18 cellular contexts compared by ENCODE assay signal in the genomic region with DNA sequence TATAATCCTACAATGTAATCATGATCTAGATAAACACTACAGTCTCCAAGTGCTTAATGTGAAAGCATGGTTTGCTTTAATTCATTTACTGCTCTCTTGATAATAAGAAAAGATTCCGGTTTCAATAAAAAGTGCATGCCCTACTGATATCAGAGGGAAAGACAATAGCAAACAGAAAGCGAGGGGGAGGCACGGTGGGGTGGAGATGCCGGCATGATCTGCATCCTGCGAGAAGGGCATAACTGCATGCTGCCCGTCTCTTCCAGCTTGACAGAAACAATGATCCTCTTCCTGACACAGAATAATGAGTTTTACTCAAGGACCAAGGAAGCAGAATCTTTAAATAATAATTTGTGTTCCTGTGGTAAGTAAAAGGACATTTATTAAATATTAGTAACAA. TPM values are rescaled to one million over a fixed set of nuclear protein-coding genes. Genes with fewer than 3 reads are reported as not detected.
A peak's percentile ranks its signal among the peaks of the same experiment; 100 is the strongest.
DNase-seq lines count a peak whose midpoint lies in the region; ATAC-seq and TF ChIP-seq lines count a peak whose summit lies in the region.
"Had no signal": no experiment of that assay in that cellular context is flagged by ENCODE, and none has a peak within 500 bp of the region (broad histone marks: within the 10 kb centered on the region; RNA-seq: fewer than 3 reads in every experiment).

No MANE protein-coding gene starts in this region.

- ATAC-seq in HG03159 (IDR thresholded peaks at IDR 0.05; ENCODE audit: unreplicated experiment) = no peak
- ATAC-seq: GM12878, T-helper 17 cell had no signal

- intact Hi-C loops in A673 (cut with micrococcal nuclease; ENCODE audit: unreplicated experiment) = loop anchor here (5.0 to 10.0 kb wide), 2 partner anchors 471 to 637 kb away; no protein-coding TSS in a partner anchor

- CTCF ChIA-PET in A673 (lab: Charles Lee) = no interaction called here

- DNase-seq in A673 (ENCODE audit: low spot score) = peak; percentile 46
- peak; percentile 35 for DNase-seq in BE2C
- no peak for DNase-seq in SK-N-MC (ENCODE audit: low read depth, low spot score)
- peak; percentile 31 for DNase-seq in globus pallidus (ENCODE audit: low spot score)
- DNase-seq in DMS114 treated with DMSO at 0.1 percent for 48 hours (lab: John Stamatoyannopoulos, UW; ENCODE audit: unreplicated experiment) = no peak
- no peak for DNase-seq in HPDE6-E6E7 (ENCODE audit: extremely low spot score)
- DNase-seq: ACHN, GF-D8, MV-4-11, NCI-H1417 treated with DMSO at 0.1 percent for 48 hours, NCI-H187 treated with DMSO at 0.1 percent for 48 hours, NCI-H510A treated with DMSO at 0.1 percent for 48 hours, NCI-H774, PC-9, T-helper 17 cell had no signal

- no peak for TF ChIP-seq CTCF in A673 (conservative IDR thresholded peaks at IDR 0.05; ENCODE audit: low read depth, low read length)
- TF ChIP-seq CTCF in BE2C (IDR thresholded peaks at IDR 0.05; ENCODE audit: low read depth, low read length) = no peak

- POLR2A ChIA-PET in A673 (lab: Charles Lee; ENCODE audit: low non-redundant PET) = no interaction called here

- no peaks in the 10 kb centered on the region for H3K27me3 ChIP-seq in A673 (replicated peaks; ENCODE audit: insufficient read depth, low read depth, low read length, poor library complexity)
- no peaks in the 10 kb centered on the region for H3K27me3 ChIP-seq in BE2C

- H3K27ac ChIP-seq in A673 (ENCODE audit: low read depth, low read length, poor library complexity, severe bottlenecking) (no peak overlapping the region), SK-N-MC (no peak overlapping the region)
- H3K27ac ChIP-seq: KMS-11, PC-9 had no signal

- no peaks in the 10 kb centered on the region for H3K4me1 ChIP-seq in A673 (ENCODE audit: insufficient read depth, low read length, poor library complexity, severe bottlenecking)
- peaks cover 11% of the 10 kb centered on the region for H3K4me1 ChIP-seq in BE2C

- H3K4me3 ChIP-seq in A673 (ENCODE audit: low read depth, low read length, poor library complexity, severe bottlenecking) (no peak overlapping the region), BE2C (ENCODE audit: low read depth, low read length) (no peak overlapping the region), SK-N-MC (peak overlapping the region; percentile 24; the same call in 1 of the 2 replicates)
- H3K4me3 ChIP-seq: GM12878, PC-9 had no signal

- peak overlapping the region; percentile 38 for H3K9ac ChIP-seq in SK-N-MC (ENCODE audit: insufficient read length)
- H3K9ac ChIP-seq: KMS-11 had no signal

- BruUV-seq in A673 (replicated peaks; lab: Mats Ljungman, UMichigan) = no TSS peak

- H3K9me3 ChIP-seq in A673 (ENCODE audit: low read depth, low read length, poor library complexity, severe bottlenecking) = no peaks in the 10 kb centered on the region
- H3K9me3 ChIP-seq in BE2C = no peaks in the 10 kb centered on the region
- no peaks in the 10 kb centered on the region for H3K9me3 ChIP-seq in SK-N-MC (ENCODE audit: low read depth, low read length)

- no peaks in the 10 kb centered on the region for H3K36me3 ChIP-seq in A673 (ENCODE audit: insufficient read depth, low read length, poor library complexity, severe bottlenecking)
- peaks cover 12% of the 10 kb centered on the region for H3K36me3 ChIP-seq in BE2C
- no peaks in the 10 kb centered on the region for H3K36me3 ChIP-seq in SK-N-MC (ENCODE audit: insufficient read depth, low read length)

RNA-seq across cellular contexts. Expression of a gene that starts 51.7 kb away (rescaled TPM):
- total RNA-seq in A673 (2021) = 12.2 and 12.3 TPM in 2 replicates
- 67.1 TPM for polyA plus RNA-seq in BE2C (2012; ENCODE audit: insufficient read depth, insufficient read length, low read depth)

Comparison
In these comparisons a context has a peak if more than half of its experiments do, and no peak if none do; other contexts are left out.
1. DNase-seq: peak in A673 (single experiment), BE2C (single experiment) and globus pallidus (single experiment); none in SK-N-MC (single experiment), DMS114 treated with DMSO at 0.1 percent for 48 hours (single experiment) and HPDE6-E6E7 (single experiment).